In the genomic region with DNA sequence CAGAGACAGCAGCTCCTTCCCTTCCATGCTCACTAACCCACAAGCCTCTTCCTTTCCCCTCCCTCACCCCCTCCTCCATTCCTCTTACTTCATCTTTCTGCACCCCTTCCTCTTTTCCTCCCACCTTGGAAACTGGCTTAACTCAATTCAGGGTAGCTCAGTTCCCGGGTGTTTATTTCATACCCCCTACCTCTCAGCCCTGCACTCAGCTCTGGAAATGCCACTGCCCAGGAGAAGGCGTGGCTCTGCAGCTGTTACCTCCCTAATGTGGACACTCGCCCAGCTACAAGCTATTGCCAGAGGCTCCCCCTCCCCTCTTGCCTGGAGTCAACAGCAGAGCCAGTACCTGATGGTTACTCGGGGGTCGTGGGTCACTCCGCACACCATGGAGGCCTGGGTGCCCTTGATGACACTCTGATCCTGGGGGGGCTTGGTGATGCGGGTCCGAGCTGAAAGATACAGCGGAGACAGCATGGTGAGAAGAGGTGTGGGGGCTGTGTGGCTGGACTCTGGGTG, we compare ENCODE assay signal across 1 cellular context.
TF ChIP-seq lines count a peak whose summit lies in the region.

No MANE protein-coding gene starts in this region.

TF ChIP-seq in HepG2, 621 proteins besides CTCF, POLR2A, EP300 and RAD21 (continued from another document):
- TF ChIP-seq, protein P1, sequence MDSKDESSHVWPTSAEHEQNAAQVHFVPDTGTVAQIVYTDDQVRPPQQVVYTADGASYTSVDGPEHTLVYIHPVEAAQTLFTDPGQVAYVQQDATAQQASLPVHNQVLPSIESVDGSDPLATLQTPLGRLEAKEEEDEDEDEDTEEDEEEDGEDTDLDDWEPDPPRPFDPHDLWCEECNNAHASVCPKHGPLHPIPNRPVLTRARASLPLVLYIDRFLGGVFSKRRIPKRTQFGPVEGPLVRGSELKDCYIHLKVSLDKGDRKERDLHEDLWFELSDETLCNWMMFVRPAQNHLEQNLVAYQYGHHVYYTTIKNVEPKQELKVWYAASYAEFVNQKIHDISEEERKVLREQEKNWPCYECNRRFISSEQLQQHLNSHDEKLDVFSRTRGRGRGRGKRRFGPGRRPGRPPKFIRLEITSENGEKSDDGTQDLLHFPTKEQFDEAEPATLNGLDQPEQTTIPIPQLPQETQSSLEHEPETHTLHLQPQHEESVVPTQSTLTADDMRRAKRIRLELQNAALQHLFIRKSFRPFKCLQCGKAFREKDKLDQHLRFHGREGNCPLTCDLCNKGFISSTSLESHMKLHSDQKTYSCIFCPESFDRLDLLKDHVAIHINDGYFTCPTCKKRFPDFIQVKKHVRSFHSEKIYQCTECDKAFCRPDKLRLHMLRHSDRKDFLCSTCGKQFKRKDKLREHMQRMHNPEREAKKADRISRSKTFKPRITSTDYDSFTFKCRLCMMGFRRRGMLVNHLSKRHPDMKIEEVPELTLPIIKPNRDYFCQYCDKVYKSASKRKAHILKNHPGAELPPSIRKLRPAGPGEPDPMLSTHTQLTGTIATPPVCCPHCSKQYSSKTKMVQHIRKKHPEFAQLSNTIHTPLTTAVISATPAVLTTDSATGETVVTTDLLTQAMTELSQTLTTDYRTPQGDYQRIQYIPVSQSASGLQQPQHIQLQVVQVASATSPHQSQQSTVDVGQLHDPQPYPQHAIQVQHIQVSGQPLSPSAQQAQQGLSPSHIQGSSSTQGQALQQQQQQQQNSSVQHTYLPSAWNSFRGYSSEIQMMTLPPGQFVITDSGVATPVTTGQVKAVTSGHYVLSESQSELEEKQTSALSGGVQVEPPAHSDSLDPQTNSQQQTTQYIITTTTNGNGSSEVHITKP (CRISPR knock-in tag; IDR thresholded peaks at IDR 0.05; ENCODE audit: low read depth): no peak
- TF ChIP-seq, protein P2, sequence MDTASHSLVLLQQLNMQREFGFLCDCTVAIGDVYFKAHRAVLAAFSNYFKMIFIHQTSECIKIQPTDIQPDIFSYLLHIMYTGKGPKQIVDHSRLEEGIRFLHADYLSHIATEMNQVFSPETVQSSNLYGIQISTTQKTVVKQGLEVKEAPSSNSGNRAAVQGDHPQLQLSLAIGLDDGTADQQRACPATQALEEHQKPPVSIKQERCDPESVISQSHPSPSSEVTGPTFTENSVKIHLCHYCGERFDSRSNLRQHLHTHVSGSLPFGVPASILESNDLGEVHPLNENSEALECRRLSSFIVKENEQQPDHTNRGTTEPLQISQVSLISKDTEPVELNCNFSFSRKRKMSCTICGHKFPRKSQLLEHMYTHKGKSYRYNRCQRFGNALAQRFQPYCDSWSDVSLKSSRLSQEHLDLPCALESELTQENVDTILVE (CRISPR knock-in tag; IDR thresholded peaks at IDR 0.05): no peak
- no peak for TF ChIP-seq GABPB1 (CRISPR knock-in tag; IDR thresholded peaks at IDR 0.05)
- no peak for TF ChIP-seq CREB1 (IDR thresholded peaks at IDR 0.05)
- no peak for TF ChIP-seq CREB1 (CRISPR knock-in tag; IDR thresholded peaks at IDR 0.05)
- TF ChIP-seq CEBPB (IDR thresholded peaks at IDR 0.05; ENCODE audit: borderline replicate concordance, low read depth, low read length): no peak
- no peak for TF ChIP-seq ZSCAN30 (CRISPR knock-in tag; IDR thresholded peaks at IDR 0.05)
- TF ChIP-seq ZNF878 (CRISPR knock-in tag; IDR thresholded peaks at IDR 0.05): no peak
- TF ChIP-seq, protein P3, sequence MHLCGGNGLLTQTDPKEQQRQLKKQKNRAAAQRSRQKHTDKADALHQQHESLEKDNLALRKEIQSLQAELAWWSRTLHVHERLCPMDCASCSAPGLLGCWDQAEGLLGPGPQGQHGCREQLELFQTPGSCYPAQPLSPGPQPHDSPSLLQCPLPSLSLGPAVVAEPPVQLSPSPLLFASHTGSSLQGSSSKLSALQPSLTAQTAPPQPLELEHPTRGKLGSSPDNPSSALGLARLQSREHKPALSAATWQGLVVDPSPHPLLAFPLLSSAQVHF (CRISPR knock-in tag; IDR thresholded peaks at IDR 0.05): no peak
- no peak for TF ChIP-seq NCOR1 (IDR thresholded peaks at IDR 0.05; ENCODE audit: borderline replicate concordance, low read length)
- no peak for TF ChIP-seq ELF4 (CRISPR knock-in tag; IDR thresholded peaks at IDR 0.05; ENCODE audit: borderline replicate concordance)
- TF ChIP-seq RELA (CRISPR knock-in tag; IDR thresholded peaks at IDR 0.05): no peak
- no peak for TF ChIP-seq SRSF4 (IDR thresholded peaks at IDR 0.05; ENCODE audit: low read depth, low read length, poor library complexity, severe bottlenecking)
- TF ChIP-seq ZNF556 (CRISPR knock-in tag; IDR thresholded peaks at IDR 0.05; ENCODE audit: borderline replicate concordance): no peak
- TF ChIP-seq RXRB (CRISPR knock-in tag; IDR thresholded peaks at IDR 0.05; ENCODE audit: borderline replicate concordance): no peak
- no peak for TF ChIP-seq ZNF747 (CRISPR knock-in tag; IDR thresholded peaks at IDR 0.05; ENCODE audit: borderline replicate concordance)
- TF ChIP-seq XBP1 (CRISPR knock-in tag; IDR thresholded peaks at IDR 0.05): no peak
- TF ChIP-seq, protein P4, sequence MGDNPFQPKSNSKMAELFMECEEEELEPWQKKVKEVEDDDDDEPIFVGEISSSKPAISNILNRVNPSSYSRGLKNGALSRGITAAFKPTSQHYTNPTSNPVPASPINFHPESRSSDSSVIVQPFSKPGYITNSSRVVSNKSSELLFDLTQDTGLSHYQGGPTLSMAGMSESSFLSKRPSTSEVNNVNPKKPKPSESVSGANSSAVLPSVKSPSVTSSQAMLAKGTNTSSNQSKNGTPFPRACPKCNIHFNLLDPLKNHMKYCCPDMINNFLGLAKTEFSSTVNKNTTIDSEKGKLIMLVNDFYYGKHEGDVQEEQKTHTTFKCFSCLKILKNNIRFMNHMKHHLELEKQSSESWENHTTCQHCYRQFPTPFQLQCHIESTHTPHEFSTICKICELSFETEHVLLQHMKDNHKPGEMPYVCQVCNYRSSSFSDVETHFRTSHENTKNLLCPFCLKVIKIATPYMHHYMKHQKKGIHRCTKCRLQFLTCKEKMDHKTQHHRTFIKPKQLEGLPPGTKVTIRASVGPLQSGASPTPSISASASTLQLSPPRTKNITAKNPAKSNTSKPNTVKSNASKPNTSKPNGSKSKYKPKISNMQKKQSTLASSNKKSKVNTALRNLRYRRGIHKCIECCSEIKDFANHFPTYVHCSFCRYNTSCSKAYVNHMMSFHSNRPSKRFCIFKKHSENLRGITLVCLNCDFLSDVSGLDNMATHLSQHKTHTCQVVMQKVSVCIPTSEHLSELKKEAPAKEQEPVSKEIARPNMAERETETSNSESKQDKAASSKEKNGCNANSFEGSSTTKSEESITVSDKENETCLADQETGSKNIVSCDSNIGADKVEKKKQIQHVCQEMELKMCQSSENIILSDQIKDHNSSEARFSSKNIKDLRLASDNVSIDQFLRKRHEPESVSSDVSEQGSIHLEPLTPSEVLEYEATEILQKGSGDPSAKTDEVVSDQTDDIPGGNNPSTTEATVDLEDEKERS (CRISPR knock-in tag; IDR thresholded peaks at IDR 0.05): no peak
